ENCODE assay signal across 30 cellular contexts in the genomic region with DNA sequence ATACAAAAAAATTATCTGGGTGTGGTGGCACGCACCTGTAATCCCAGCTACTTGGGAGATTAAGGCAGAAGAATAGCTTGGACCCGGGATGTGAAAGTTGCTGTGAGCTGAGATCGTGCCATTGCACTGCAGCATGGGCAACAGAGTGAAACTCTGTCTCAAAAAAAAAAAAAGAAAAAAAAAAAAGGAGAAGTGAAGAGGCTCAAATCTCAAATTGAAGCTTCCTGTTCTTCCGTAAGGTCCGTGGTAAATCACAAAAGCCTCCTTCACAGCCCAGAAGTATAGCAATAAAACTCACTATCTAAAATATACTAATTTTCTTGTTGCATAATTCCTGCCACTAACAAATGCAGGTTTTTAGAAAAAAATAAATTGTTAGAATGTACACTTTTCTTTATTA.
"Had no signal": no experiment of that assay in that cellular context is flagged by ENCODE, and none has a peak within 500 bp of the region (broad histone marks: within the 10 kb centered on the region; RNA-seq: fewer than 3 reads in every experiment).

No MANE protein-coding gene starts in this region.

- H3K4me1 ChIP-seq: ascending aorta, colonic mucosa, gastrocnemius medialis, left lung, neural progenitor cell, parathyroid adenoma, psoas muscle, sigmoid colon, stomach, thyroid gland, upper lobe of right lung had no signal

- H3K4me3 ChIP-seq: ascending aorta, cardiac muscle cell, colonic mucosa, gastrocnemius medialis, left lung, lung, neural progenitor cell, psoas muscle, sigmoid colon, stomach, thyroid gland, upper lobe of right lung had no signal

- DNase-seq: activated CD4-positive, alpha-beta T cell treated with anti-CD3 and anti-CD28 coated beads for 48 hours; activated CD4-positive, alpha-beta T cell treated with anti-CD3 and anti-CD28 coated beads, Interleukin-2, amount 50 U/mL, for 48 hours; activated CD8-positive, alpha-beta memory T cell treated with anti-CD3 and anti-CD28 coated beads for 24 hours; activated effector memory CD4-positive, alpha-beta T cell treated with anti-CD3 and anti-CD28 coated beads, Interleukin-2, amount 50 U/mL, for 16 hours; activated naive CD4-positive, alpha-beta T cell treated with anti-CD3 and anti-CD28 coated beads, Interleukin-2, amount 10 ng/mL, durations not matched to agents 7 days and 5 days; activated naive CD8-positive, alpha-beta T cell treated with anti-CD3 and anti-CD28 coated beads, Interleukin-2, amount 10 ng/mL, durations not matched to agents 7 days and 5 days; cerebellar nuclear complex; colonic mucosa; effector CD8-positive, alpha-beta T cell; gastrocnemius medialis; glutamatergic neuron; left lung; mesendoderm; natural killer cell; occipital lobe; psoas muscle; sigmoid colon; small intestine; stimulated activated CD4-positive, alpha-beta T cell treated with anti-CD3 and anti-CD28 coated beads, Interleukin-1b, Interleukin-23, amount 100 ng/mL, for 48 hours; stimulated activated CD4-positive, alpha-beta T cell treated with anti-CD3 and anti-CD28 coated beads, Interleukin-4, amount 100 ng/mL, for 4 hours; stimulated activated CD8-positive, alpha-beta memory T cell treated with anti-CD3 and anti-CD28 coated beads, Interleukin-4, amount 100 ng/mL, for 48 hours; stomach; thyroid gland; upper lobe of right lung; WERI-Rb-1 had no signal

- H3K27ac ChIP-seq: ascending aorta, cardiac muscle cell, colonic mucosa, gastrocnemius medialis, left lung, neural progenitor cell, parathyroid adenoma, psoas muscle, sigmoid colon, stomach, thyroid gland, upper lobe of right lung, WERI-Rb-1 had no signal

- H3K36me3 ChIP-seq: ascending aorta, cardiac muscle cell, colonic mucosa, gastrocnemius medialis, left lung, neural progenitor cell, sigmoid colon, stomach, thyroid gland, upper lobe of right lung, WERI-Rb-1 had no signal

- H3K9me3 ChIP-seq: ascending aorta, colonic mucosa, gastrocnemius medialis, sigmoid colon, thyroid gland, upper lobe of right lung had no signal

- H3K27me3 ChIP-seq: ascending aorta, cardiac muscle cell, colonic mucosa, gastrocnemius medialis, left lung, neural progenitor cell, sigmoid colon, stomach, thyroid gland, upper lobe of right lung had no signal
